In the genomic region with DNA sequence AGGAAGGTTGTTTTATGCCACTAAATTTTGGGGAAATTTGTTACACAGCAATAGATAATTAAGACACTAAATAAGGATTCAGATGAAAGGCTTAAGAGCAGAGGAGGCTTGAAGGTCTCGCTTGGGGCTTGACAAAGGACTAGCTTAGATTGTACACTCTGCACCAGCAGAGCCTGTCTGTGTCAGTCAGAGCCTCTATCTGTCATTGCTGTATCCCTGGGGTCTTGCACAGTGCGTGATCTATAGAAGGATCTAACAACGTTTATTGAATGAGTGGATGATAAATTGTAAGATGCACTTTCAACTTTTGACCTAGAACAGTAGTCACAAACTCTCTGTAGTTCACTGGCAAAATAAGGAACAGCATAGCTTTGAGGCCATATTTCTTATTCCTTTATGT, we compare ENCODE assay signal across 6 cellular contexts.
"Had no signal": no experiment of that assay in that cellular context is flagged by ENCODE, and none has a peak within 500 bp of the region (broad histone marks: within the 10 kb centered on the region; RNA-seq: fewer than 3 reads in every experiment).

No MANE protein-coding gene starts in this region.

- DNase-seq: H9, HCEC 1CT, IMR-90, KG1 had no signal

- ATAC-seq: GM23338, K562 had no signal

- H3K4me3 ChIP-seq: GM23338, K562 had no signal

- H3K4me2 ChIP-seq: GM23338 had no signal
